In the genomic region with DNA sequence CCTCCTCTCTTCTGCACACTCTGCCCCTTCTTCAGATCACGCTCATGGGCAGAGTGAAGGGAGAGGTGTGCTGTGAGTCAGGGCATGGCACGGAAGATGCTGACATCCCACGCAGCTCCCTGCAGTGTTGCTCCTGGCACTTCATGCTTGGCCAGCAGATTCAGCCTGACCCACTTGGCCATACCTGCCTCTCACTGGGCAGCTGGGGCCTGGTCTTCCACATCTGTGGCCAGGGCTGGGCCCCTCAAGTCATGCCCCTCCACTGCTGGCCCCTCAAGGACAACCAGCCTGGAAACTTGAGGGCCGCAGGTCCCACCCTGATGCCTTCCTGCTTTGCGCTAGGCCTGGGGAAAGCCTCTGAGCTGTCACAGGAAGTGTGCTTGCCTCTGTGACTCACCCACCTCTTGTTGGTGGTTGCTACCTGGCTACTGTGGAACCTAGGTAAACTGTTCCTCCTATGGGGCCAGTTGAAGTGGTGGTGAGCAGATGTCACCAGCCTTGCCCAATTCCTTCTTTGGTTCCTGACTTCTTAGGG, we compare ENCODE assay signal across 9 cellular contexts. TPM values are rescaled to one million over a fixed set of nuclear protein-coding genes. Genes with fewer than 3 reads are reported as not detected.
DNase-seq lines count a peak whose midpoint lies in the region; ATAC-seq and TF ChIP-seq lines count a peak whose summit lies in the region.
"Had no signal": no experiment of that assay in that cellular context is flagged by ENCODE, and none has a peak within 500 bp of the region (broad histone marks: within the 10 kb centered on the region; RNA-seq: fewer than 3 reads in every experiment).

No MANE protein-coding gene starts in this region.

- peaks cover 0 to 53% of the 10 kb centered on the region in 2 experiments; a peak in 3 of 4 replicates for H3K4me1 ChIP-seq in HCT116 (ENCODE audit: control insufficient read depth in 1 of 2, insufficient read depth in 2 of 2, low read length in 2 of 2)

- POLR2A ChIA-PET in HCT116 (lab: Charles Lee): interaction anchor here (0.7 to 1.1 kb wide), 2 partner anchors 148 to 244 kb away, joined by 3 to 6 read pairs; no protein-coding TSS in a partner anchor
- POLR2A ChIA-PET in activated CD4-positive, alpha-beta memory T cell treated with anti-CD3 and anti-CD28 coated beads, Interleukin-2, amount 10 ng/mL, durations not matched to agents 7 days and 5 days (lab: Charles Lee): interaction anchor here (0.9 to 1.9 kb wide), 5 partner anchors 15 to 263 kb away, joined by 3 to 4 read pairs (median 3); partner anchors contain the start of gene AMIGO3

- H3K36me3 Mint-ChIP-seq in activated CD4-positive, alpha-beta memory T cell treated with anti-CD3 and anti-CD28 coated beads, Interleukin-2, amount 10 ng/mL, durations not matched to agents 7 days and 5 days (ENCODE audit: low read depth): no peaks in the 10 kb centered on the region
- H3K36me3 Mint-ChIP-seq in endothelial cell (ENCODE audit: low read depth, unreplicated experiment): peaks cover 4% of the 10 kb centered on the region

- no peaks in the 10 kb centered on the region for H3K79me2 ChIP-seq in HCT116 (ENCODE audit: insufficient read depth, low read length)

- H3K9me3 Mint-ChIP-seq in activated CD4-positive, alpha-beta memory T cell treated with anti-CD3 and anti-CD28 coated beads, Interleukin-2, amount 10 ng/mL, durations not matched to agents 7 days and 5 days: no peaks in the 10 kb centered on the region
- H3K9me3 Mint-ChIP-seq in endothelial cell (ENCODE audit: unreplicated experiment): no peaks in the 10 kb centered on the region

- H3K36me3 ChIP-seq in HCT116 (ENCODE audit: control insufficient read depth in 1 of 2, insufficient read depth in 2 of 2, low read length in 2 of 2) (no peaks in the 10 kb centered on the region), WERI-Rb-1 (no peaks in the 10 kb centered on the region)

- CTCF ChIA-PET in HCT116 (lab: Charles Lee): interaction anchor here (1.2 kb wide), 1 partner anchor 63 kb away, joined by 3 read pairs; no protein-coding TSS in a partner anchor
- CTCF ChIA-PET in activated CD4-positive, alpha-beta memory T cell treated with anti-CD3 and anti-CD28 coated beads, Interleukin-2, amount 10 ng/mL, durations not matched to agents 7 days and 5 days (lab: Charles Lee): interaction anchor here (0.7 to 2.1 kb wide), 3 partner anchors 63 to 917 kb away, joined by 3 to 8 read pairs (median 4); partner anchors contain the start of gene NCKIPSD

- H3K27ac ChIP-seq in HCT116 (ENCODE audit: low read depth, low read length) (peak overlapping the region; percentile 35), dorsolateral prefrontal cortex (peak overlapping the region in 46 of 59 donors; percentile 22 to 94 (median 77)), WERI-Rb-1 (no peak overlapping the region)

- H3K9me3 ChIP-seq in HCT116 (ENCODE audit: control insufficient read depth in 1 of 2, insufficient read depth in 1 of 2, low read depth in 1 of 2, low read length in 2 of 2): no peaks in the 10 kb centered on the region
- no peaks in the 10 kb centered on the region for H3K9me3 ChIP-seq in WERI-Rb-1 (ENCODE audit: severe bottlenecking)

- RAD21 ChIA-PET in HCT116 (lab: Charles Lee; ENCODE audit: low non-redundant PET in 1 of 2, low total read pairs in 2 of 2, uncharacterized antibody in 2 of 2, unreplicated experiment in 2 of 2): no interaction called here

- TF ChIP-seq CTCF in HCT116 (IDR thresholded peaks at IDR 0.05 in 2 of 3, conservative IDR thresholded peaks at IDR 0.05 in 1 of 3; ENCODE audit: borderline replicate concordance in 1 of 3, insufficient read depth in 1 of 3, low read depth in 2 of 3, low read length in 2 of 3) (no peak), dorsolateral prefrontal cortex (IDR thresholded peaks at IDR 0.05 in 54 of 56, conservative IDR thresholded peaks at IDR 0.05 in 2 of 56; ENCODE audit: low read depth in 1 of 56, partially characterized antibody in 56 of 56) (no peak), WERI-Rb-1 (IDR thresholded peaks at IDR 0.05; ENCODE audit: low read depth, low read length) (no peak), endothelial cell (IDR thresholded peaks at IDR 0.05; ENCODE audit: unreplicated experiment) (no peak)

- no peaks in the 10 kb centered on the region for H4K20me1 ChIP-seq in HCT116 (ENCODE audit: insufficient read depth)

- intact Hi-C loops in HCT116 (cut with micrococcal nuclease): no loop called here
- intact Hi-C loops in dorsolateral prefrontal cortex (cut with DNase I): no loop called here

- no peak for TF ChIP-seq RAD21 in HCT116 (IDR thresholded peaks at IDR 0.05; ENCODE audit: low read depth)

- TF ChIP-seq POLR2A in HCT116 (IDR thresholded peaks at IDR 0.05; ENCODE audit: borderline replicate concordance, extremely low read depth, insufficient read depth, insufficient read length): no peak

- H3K27me3 ChIP-seq in HCT116 (ENCODE audit: insufficient read depth, low read length) (no peaks in the 10 kb centered on the region), dorsolateral prefrontal cortex (no peaks in the 10 kb centered on the region), WERI-Rb-1 (ENCODE audit: insufficient read depth, low read depth, severe bottlenecking) (no peaks in the 10 kb centered on the region)

- DNase-seq in HCT116 (ENCODE audit: low read depth, low spot score) (peak; percentile 63), dorsolateral prefrontal cortex (peak in 2 of 10 donors; percentile 36 to 71), WERI-Rb-1 (no peak), endothelial cell (ENCODE audit: low spot score) (no peak)
- DNase-seq in activated CD4-positive, alpha-beta memory T cell treated with anti-CD3 and anti-CD28 coated beads, Interleukin-2, amount 10 ng/mL, durations not matched to agents 7 days and 5 days: peak; percentile 72
- peak; percentile 48 to 71 for DNase-seq in stimulated activated CD4-positive, alpha-beta T cell treated with anti-CD3 and anti-CD28 coated beads, Interleukin-4, amount 100 ng/mL, for 4 hours
- DNase-seq: NCI-H146 had no signal

- H3K4me1 Mint-ChIP-seq in activated CD4-positive, alpha-beta memory T cell treated with anti-CD3 and anti-CD28 coated beads, Interleukin-2, amount 10 ng/mL, durations not matched to agents 7 days and 5 days: peaks cover 23% of the 10 kb centered on the region
- peaks cover 11% of the 10 kb centered on the region for H3K4me1 Mint-ChIP-seq in endothelial cell (ENCODE audit: unreplicated experiment)

- H3K27me3 Mint-ChIP-seq in activated CD4-positive, alpha-beta memory T cell treated with anti-CD3 and anti-CD28 coated beads, Interleukin-2, amount 10 ng/mL, durations not matched to agents 7 days and 5 days: no peaks in the 10 kb centered on the region
- H3K27me3 Mint-ChIP-seq in endothelial cell (ENCODE audit: unreplicated experiment): peaks cover 4% of the 10 kb centered on the region

- no peak overlapping the region for H3K4me3 Mint-ChIP-seq in activated CD4-positive, alpha-beta memory T cell treated with anti-CD3 and anti-CD28 coated beads, Interleukin-2, amount 10 ng/mL, durations not matched to agents 7 days and 5 days
- no peak overlapping the region for H3K4me3 Mint-ChIP-seq in endothelial cell (ENCODE audit: unreplicated experiment)

- ATAC-seq in HCT116 (peak; percentile 89), HG03378 (IDR thresholded peaks at IDR 0.05; ENCODE audit: unreplicated experiment) (no peak), HG02938 (IDR thresholded peaks at IDR 0.05; ENCODE audit: unreplicated experiment) (no peak)

- H3K9ac ChIP-seq in HCT116 (ENCODE audit: low read length): peak overlapping the region; percentile 48

- no TSS peak for BruUV-seq in HCT116 (replicated peaks; lab: Mats Ljungman, UMichigan)

- peak overlapping the region; percentile 74 for H3K27ac Mint-ChIP-seq in activated CD4-positive, alpha-beta memory T cell treated with anti-CD3 and anti-CD28 coated beads, Interleukin-2, amount 10 ng/mL, durations not matched to agents 7 days and 5 days
- no peak overlapping the region for H3K27ac Mint-ChIP-seq in endothelial cell (ENCODE audit: unreplicated experiment)

- peak overlapping the region; percentile 29 for H2AFZ ChIP-seq in HCT116 (ENCODE audit: low read depth, low read length, poor library complexity, severe bottlenecking)

- H3K4me2 ChIP-seq in HCT116 (ENCODE audit: low read length): peak overlapping the region; percentile 73

- no peaks in the 10 kb centered on the region for H3K9me2 ChIP-seq in HCT116 (ENCODE audit: insufficient read depth)

- H3K4me3 ChIP-seq in HCT116 (replicated peaks in 1 of 2; ENCODE audit: low read depth in 1 of 2, low read length in 2 of 2) (peak overlapping the region in 1 of 2 experiments; percentile 24; a peak in 2 of 4 replicates), dorsolateral prefrontal cortex (no peak overlapping the region), WERI-Rb-1 (ENCODE audit: low read depth, low read length) (no peak overlapping the region)

TF ChIP-seq in HCT116, 20 proteins besides CTCF, POLR2A, EP300 and RAD21 (continues in another document):
- TF ChIP-seq ZFX (IDR thresholded peaks at IDR 0.05): peak; percentile 69
- no peak for TF ChIP-seq SIN3A (IDR thresholded peaks at IDR 0.05; ENCODE audit: low read depth)
- TF ChIP-seq SRF (IDR thresholded peaks at IDR 0.05; ENCODE audit: low read depth): no peak
- TF ChIP-seq JUND (IDR thresholded peaks at IDR 0.05): peak; percentile 70; the same call in 1 of the 2 replicates
- peak; percentile 28; the same call in 1 of the 2 replicates for TF ChIP-seq SP1 (IDR thresholded peaks at IDR 0.05; ENCODE audit: low read depth)
- TF ChIP-seq YY1 (IDR thresholded peaks at IDR 0.05; ENCODE audit: extremely low read depth, insufficient replicate concordance, low read depth, low read length): no peak
- TF ChIP-seq TCF7L2 (IDR thresholded peaks at IDR 0.05; ENCODE audit: borderline replicate concordance, extremely low read depth, insufficient read depth, insufficient read length): no peak
- TF ChIP-seq CEBPB (IDR thresholded peaks at IDR 0.05; ENCODE audit: low read depth): no peak
- no peak for TF ChIP-seq EZH2phosphoT487 (IDR thresholded peaks at IDR 0.05; ENCODE audit: borderline replicate concordance)
- TF ChIP-seq ELF1 (IDR thresholded peaks at IDR 0.05; ENCODE audit: borderline replicate concordance, low read depth): no peak
- no peak for TF ChIP-seq ZNF274 (IDR thresholded peaks at IDR 0.05; ENCODE audit: low read depth, low read length)
- no peak; the same call in 1 of the 2 replicates for TF ChIP-seq MAX (IDR thresholded peaks at IDR 0.05)
- TF ChIP-seq POLR2AphosphoS5 (IDR thresholded peaks at IDR 0.05; ENCODE audit: low read depth, low read length): peak; percentile 50
- TF ChIP-seq CBX3 (IDR thresholded peaks at IDR 0.05; ENCODE audit: low read depth): peak; percentile 72; the same call in 1 of the 2 replicates

RNA-seq across cellular contexts. Expression of gene BSN, which starts 48.7 kb away (rescaled TPM):
- total RNA-seq in HCT116 (2021; ENCODE audit: unreplicated experiment): 1.5 TPM
- 0.42 and 0.46 TPM in 2 replicates for polyA plus RNA-seq in HCT116 (2012)
- under 1 TPM; 0.03 to 0.05 TPM for total RNA-seq in activated CD4-positive, alpha-beta memory T cell treated with anti-CD3 and anti-CD28 coated beads, Interleukin-2, amount 10 ng/mL, durations not matched to agents 7 days and 5 days
- 100 to 1,000 TPM in 115 of 120 experiments, 10 to 100 TPM in 5; 47.8 to 218 (median 156) TPM for total RNA-seq in dorsolateral prefrontal cortex
- total RNA-seq in endothelial cell (ENCODE audit: unreplicated experiment): 2.4 TPM

Comparison
In these comparisons a context has a peak if more than half of its experiments do, and no peak if none do; other contexts are left out.
1. DNase-seq: peak in HCT116 (single experiment), activated CD4-positive, alpha-beta memory T cell treated with anti-CD3 and anti-CD28 coated beads, Interleukin-2, amount 10 ng/mL, durations not matched to agents 7 days and 5 days (single experiment) and stimulated activated CD4-positive, alpha-beta T cell treated with anti-CD3 and anti-CD28 coated beads, Interleukin-4, amount 100 ng/mL, for 4 hours (2 of 2); none in WERI-Rb-1 (single experiment) and endothelial cell (single experiment).
2. RNA of gene BSN, which starts 48.7 kb away (total RNA-seq): 47.8 to 218 TPM in dorsolateral prefrontal cortex; 2.4 TPM in endothelial cell (single experiment), 1.5 TPM in HCT116 (single experiment) and 0.03 to 0.05 TPM in activated CD4-positive, alpha-beta memory T cell treated with anti-CD3 and anti-CD28 coated beads, Interleukin-2, amount 10 ng/mL, durations not matched to agents 7 days and 5 days; every median in the first group is over 10 times any median in the second.